ENCODE assay signal across 9 cellular contexts in the genomic region with DNA sequence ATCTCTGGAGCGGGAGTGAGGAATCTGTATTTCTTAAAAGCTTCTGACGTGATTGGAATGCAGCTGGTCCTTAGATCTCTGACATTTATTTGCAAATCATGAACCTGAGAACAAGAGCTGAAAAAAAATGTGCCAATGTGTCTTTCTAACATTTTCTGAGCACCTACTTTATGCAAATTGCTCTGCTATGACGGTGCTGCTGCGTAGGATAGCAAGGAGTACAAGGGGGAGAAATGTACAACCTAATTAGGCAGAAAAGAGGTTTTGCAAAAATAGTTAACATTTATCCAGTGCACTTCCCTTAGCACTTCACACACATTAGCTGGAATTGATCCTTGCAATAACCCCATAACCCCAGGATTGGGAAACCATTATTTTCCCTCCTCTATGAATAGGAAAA.
"Had no signal": no experiment of that assay in that cellular context is flagged by ENCODE, and none has a peak within 500 bp of the region (broad histone marks: within the 10 kb centered on the region; RNA-seq: fewer than 3 reads in every experiment).

No MANE protein-coding gene starts in this region.

- H3K27me3 Mint-ChIP-seq: IgD-negative memory B cell had no signal

- H2AFZ ChIP-seq: GM23248 had no signal

- ATAC-seq: HCT116, HepG2 had no signal

- H3K27ac ChIP-seq: GM23248, HL-60, KMS-11 had no signal

- H3K9ac ChIP-seq: GM23248, KMS-11 had no signal

- H3K4me3 Mint-ChIP-seq: IgD-negative memory B cell had no signal

- H3K27ac Mint-ChIP-seq: IgD-negative memory B cell had no signal

- H3K9me3 ChIP-seq: HAP-1 had no signal

- H3K4me2 ChIP-seq: KMS-11 had no signal

- H3K4me3 ChIP-seq: GM23248, HAP-1 had no signal

- DNase-seq: GM23248, H7, KBM-7 had no signal

- FAIRE-seq: HepG2 had no signal

- H3K36me3 ChIP-seq: HAP-1 had no signal
